17 cellular contexts compared by ENCODE assay signal in genomic region chr20:59776059-59776603, GRCh38.
"Had no signal": no experiment of that assay in that cellular context is flagged by ENCODE, and none has a peak within 500 bp of the region (broad histone marks: within the 10 kb centered on the region; RNA-seq: fewer than 3 reads in every experiment).

No MANE protein-coding gene starts in this region.

- H3K4me3 ChIP-seq: body of pancreas, prostate gland, right lobe of liver, testis had no signal

- H3K4me3 Mint-ChIP-seq: activated naive CD8-positive, alpha-beta T cell treated with anti-CD3 and anti-CD28 coated beads for 36 hours; activated T-cell treated with anti-CD3 and anti-CD28 coated beads, Interleukin-2, amount 50 U/mL, for 4 hours; central memory CD8-positive, alpha-beta T cell; natural killer cell; stimulated activated naive CD8-positive, alpha-beta T cell treated with anti-CD3 and anti-CD28 coated beads, Interleukin-15, Interleukin-2, amounts not matched to agents 100 ng/mL and 50 ng/mL, for 24 hours; T-helper 2 cell treated with Interferon-gamma antibody and Interleukin-4, amounts not matched to agents 5 μg/mL and 100 μg/mL, for 36 hours had no signal

- H3K27me3 ChIP-seq: body of pancreas, right lobe of liver, testis had no signal

- DNase-seq: activated CD4-positive, CD25-positive, alpha-beta regulatory T cell; activated gamma-delta T cell; activated naive CD8-positive, alpha-beta T cell treated with anti-CD3 and anti-CD28 coated beads for 36 hours; activated T-cell treated with anti-CD3 and anti-CD28 coated beads, Interleukin-2, amount 50 U/mL, for 4 hours; amygdala; body of pancreas; effector CD8-positive, alpha-beta T cell; foreskin melanocyte; kidney glomerular epithelial cell; mesenchymal stem cell; natural killer cell; testis had no signal

- H3K27ac ChIP-seq: body of pancreas, prostate gland, right lobe of liver, testis had no signal

- H3K27ac Mint-ChIP-seq: activated naive CD8-positive, alpha-beta T cell treated with anti-CD3 and anti-CD28 coated beads for 36 hours; natural killer cell; stimulated activated naive CD8-positive, alpha-beta T cell treated with anti-CD3 and anti-CD28 coated beads, Interleukin-15, Interleukin-2, amounts not matched to agents 100 ng/mL and 50 ng/mL, for 24 hours; T-helper 2 cell treated with Interferon-gamma antibody and Interleukin-4, amounts not matched to agents 5 μg/mL and 100 μg/mL, for 36 hours had no signal

- H3K36me3 ChIP-seq: prostate gland, right lobe of liver had no signal

- H3K9me3 ChIP-seq: body of pancreas, prostate gland, right lobe of liver, testis had no signal

- H3K36me3 Mint-ChIP-seq: activated naive CD8-positive, alpha-beta T cell treated with anti-CD3 and anti-CD28 coated beads for 36 hours; natural killer cell had no signal

- H3K9me3 Mint-ChIP-seq: activated naive CD8-positive, alpha-beta T cell treated with anti-CD3 and anti-CD28 coated beads for 36 hours; activated T-cell treated with anti-CD3 and anti-CD28 coated beads, Interleukin-2, amount 50 U/mL, for 4 hours; central memory CD8-positive, alpha-beta T cell; natural killer cell; stimulated activated naive CD8-positive, alpha-beta T cell treated with anti-CD3 and anti-CD28 coated beads, Interleukin-15, Interleukin-2, amounts not matched to agents 100 ng/mL and 50 ng/mL, for 24 hours; T-helper 2 cell treated with Interferon-gamma antibody and Interleukin-4, amounts not matched to agents 5 μg/mL and 100 μg/mL, for 36 hours had no signal

- H3K27me3 Mint-ChIP-seq: activated naive CD8-positive, alpha-beta T cell treated with anti-CD3 and anti-CD28 coated beads for 36 hours; stimulated activated naive CD8-positive, alpha-beta T cell treated with anti-CD3 and anti-CD28 coated beads, Interleukin-15, Interleukin-2, amounts not matched to agents 100 ng/mL and 50 ng/mL, for 24 hours had no signal

- H3K4me1 Mint-ChIP-seq: activated naive CD8-positive, alpha-beta T cell treated with anti-CD3 and anti-CD28 coated beads for 36 hours; central memory CD8-positive, alpha-beta T cell; natural killer cell had no signal

- H3K4me1 ChIP-seq: body of pancreas, prostate gland, right lobe of liver, testis had no signal
